Comparison of ENCODE assay signal across 9 cellular contexts in the genomic region with DNA sequence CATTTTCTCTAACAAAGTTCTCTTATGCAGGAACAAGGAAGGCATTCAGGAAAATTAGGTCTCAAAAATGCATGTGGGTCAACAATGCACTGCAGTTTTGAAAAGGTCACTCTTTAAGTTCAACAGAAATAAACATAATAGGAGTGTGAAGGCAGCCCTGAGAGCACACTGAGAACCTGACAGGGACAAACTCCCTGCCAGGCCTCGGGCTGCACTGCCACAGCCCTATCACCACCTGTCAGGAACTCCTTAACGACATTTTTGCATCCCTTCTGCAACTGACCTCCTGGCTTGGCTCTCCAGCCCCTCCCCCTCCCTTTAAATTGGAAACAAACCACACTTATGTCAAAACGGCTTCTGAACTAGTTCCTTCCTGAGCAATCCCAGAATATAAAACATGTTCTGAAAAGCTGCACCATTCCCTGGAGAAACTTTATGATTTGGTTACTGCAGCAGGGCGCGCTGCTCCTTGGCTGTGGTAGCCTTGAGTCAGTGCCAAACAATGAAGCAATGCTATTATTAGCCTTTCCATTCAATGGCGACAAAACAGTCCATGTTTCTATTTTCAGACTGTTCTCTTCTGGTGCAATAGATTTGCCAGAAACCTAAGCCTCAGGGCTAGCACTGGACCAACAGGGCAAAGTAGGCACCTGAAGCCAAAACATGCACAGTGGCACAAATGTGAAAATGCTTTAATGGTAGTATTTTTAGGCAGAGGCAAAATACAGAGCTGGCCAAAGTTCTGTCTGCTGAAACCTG.
A peak's percentile ranks its signal among the peaks of the same experiment; 100 is the strongest.
DNase-seq lines count a peak whose midpoint lies in the region; ATAC-seq and TF ChIP-seq lines count a peak whose summit lies in the region.
"Had no signal": no experiment of that assay in that cellular context is flagged by ENCODE, and none has a peak within 500 bp of the region (broad histone marks: within the 10 kb centered on the region; RNA-seq: fewer than 3 reads in every experiment).

No MANE protein-coding gene starts in this region.

- H3K4me1 Mint-ChIP-seq in stimulated activated naive B cell treated with anti-CD40 and anti-IgM and Interleukin-4, amounts not matched to agents 10 μg/mL and 1 μg/mL and 100 μg/mL, for 72 hours: peaks cover 37 to 79% of the 10 kb centered on the region in 2 donors

- no peak overlapping the region for H3K4me3 Mint-ChIP-seq in stimulated activated naive B cell treated with anti-CD40 and anti-IgM and Interleukin-4, amounts not matched to agents 10 μg/mL and 1 μg/mL and 100 μg/mL, for 72 hours
- H3K4me3 Mint-ChIP-seq: dendritic cell treated with granulocyte-macrophage colony-stimulating factor and Interleukin-4, amounts not matched to agents 40 ng/mL and 50 ng/mL, for 4 days had no signal

- ATAC-seq in body of pancreas: peak; percentile 91
- ATAC-seq in stimulated activated naive B cell treated with anti-CD40 and anti-IgM and Interleukin-4, amounts not matched to agents 10 μg/mL and 1 μg/mL and 100 μg/mL, for 72 hours (replicated peaks): no peak

- TF ChIP-seq POLR2A in body of pancreas (IDR thresholded peaks at IDR 0.05): no peak

- H3K4me3 ChIP-seq in body of pancreas: no peak overlapping the region

- WGBS in body of pancreas, 2 donors: 0 to 3% methylated on average over 6 of the region's 6 CpGs

- no peaks in the 10 kb centered on the region for H3K9me3 ChIP-seq in body of pancreas

- H3K4me1 ChIP-seq in body of pancreas: peaks cover 63% of the 10 kb centered on the region

- H3K27ac Mint-ChIP-seq in stimulated activated naive B cell treated with anti-CD40 and anti-IgM and Interleukin-4, amounts not matched to agents 10 μg/mL and 1 μg/mL and 100 μg/mL, for 72 hours: peak overlapping the region; percentile 3
- H3K27ac Mint-ChIP-seq: dendritic cell treated with granulocyte-macrophage colony-stimulating factor and Interleukin-4, amounts not matched to agents 40 ng/mL and 50 ng/mL, for 4 days had no signal

- no peaks in the 10 kb centered on the region for H3K9me3 Mint-ChIP-seq in stimulated activated naive B cell treated with anti-CD40 and anti-IgM and Interleukin-4, amounts not matched to agents 10 μg/mL and 1 μg/mL and 100 μg/mL, for 72 hours
- H3K9me3 Mint-ChIP-seq: dendritic cell treated with granulocyte-macrophage colony-stimulating factor and Interleukin-4, amounts not matched to agents 40 ng/mL and 50 ng/mL, for 4 days had no signal

- peak; percentile 58 for DNase-seq in NCI-H1694 treated with DMSO at 0.1 percent for 48 hours (lab: John Stamatoyannopoulos, UW)
- peak; percentile 72 to 85 (median 80) for DNase-seq in body of pancreas
- peak; percentile 70 for DNase-seq in islet precursor cell
- no peak for DNase-seq in stimulated activated naive B cell treated with anti-CD40 and anti-IgM and Interleukin-4, amounts not matched to agents 10 μg/mL and 1 μg/mL and 100 μg/mL, for 72 hours
- no peak for DNase-seq in activated CD4-positive, CD25-positive, alpha-beta regulatory T cell (lab: John Stamatoyannopoulos, UW)
- no peak for DNase-seq in activated CD4-positive, alpha-beta T cell treated with anti-CD3 and anti-CD28 coated beads for 1 hour
- no peak for DNase-seq in GF-D8 (lab: John Stamatoyannopoulos, UW)

- TF ChIP-seq CTCF in C4-2B (conservative IDR thresholded peaks at IDR 0.05) (no peak), body of pancreas (IDR thresholded peaks at IDR 0.05) (peak in 4 of 7 experiments; percentile 22 to 32 (median 29))

- no peaks in the 10 kb centered on the region for H3K36me3 ChIP-seq in body of pancreas (replicated peaks in 1 of 2; ENCODE audit: insufficient read depth in 1 of 2, low read depth in 2 of 2)

- no peaks in the 10 kb centered on the region for H3K27me3 Mint-ChIP-seq in stimulated activated naive B cell treated with anti-CD40 and anti-IgM and Interleukin-4, amounts not matched to agents 10 μg/mL and 1 μg/mL and 100 μg/mL, for 72 hours
- H3K27me3 Mint-ChIP-seq: dendritic cell treated with granulocyte-macrophage colony-stimulating factor and Interleukin-4, amounts not matched to agents 40 ng/mL and 50 ng/mL, for 4 days had no signal

- H3K27ac ChIP-seq in C4-2B (peak overlapping the region; percentile 49), body of pancreas (peak overlapping the region; percentile 70 to 87 (median 76))

- H3K36me3 Mint-ChIP-seq in stimulated activated naive B cell treated with anti-CD40 and anti-IgM and Interleukin-4, amounts not matched to agents 10 μg/mL and 1 μg/mL and 100 μg/mL, for 72 hours: no peaks in the 10 kb centered on the region

- no peaks in the 10 kb centered on the region for H3K27me3 ChIP-seq in body of pancreas

- intact Hi-C loops in body of pancreas (cut with DNase I): no loop called here

Comparison
In these comparisons a context has a peak if more than half of its experiments do, and no peak if none do; other contexts are left out.
1. DNase-seq: peak in NCI-H1694 treated with DMSO at 0.1 percent for 48 hours (single experiment), body of pancreas (4 of 4) and islet precursor cell (single experiment); none in stimulated activated naive B cell treated with anti-CD40 and anti-IgM and Interleukin-4, amounts not matched to agents 10 μg/mL and 1 μg/mL and 100 μg/mL, for 72 hours (single experiment), activated CD4-positive, CD25-positive, alpha-beta regulatory T cell (0 of 4), activated CD4-positive, alpha-beta T cell treated with anti-CD3 and anti-CD28 coated beads for 1 hour (single experiment) and GF-D8 (single experiment).